1 cellular context compared by ENCODE assay signal in genomic region chr13:23980160-23980551, GRCh38.
TF ChIP-seq lines count a peak whose summit lies in the region.

No MANE protein-coding gene starts in this region.

TF ChIP-seq in WTC11, 78 proteins besides CTCF, POLR2A, EP300 and RAD21 (continued from another document):
- TF ChIP-seq, protein P1, sequence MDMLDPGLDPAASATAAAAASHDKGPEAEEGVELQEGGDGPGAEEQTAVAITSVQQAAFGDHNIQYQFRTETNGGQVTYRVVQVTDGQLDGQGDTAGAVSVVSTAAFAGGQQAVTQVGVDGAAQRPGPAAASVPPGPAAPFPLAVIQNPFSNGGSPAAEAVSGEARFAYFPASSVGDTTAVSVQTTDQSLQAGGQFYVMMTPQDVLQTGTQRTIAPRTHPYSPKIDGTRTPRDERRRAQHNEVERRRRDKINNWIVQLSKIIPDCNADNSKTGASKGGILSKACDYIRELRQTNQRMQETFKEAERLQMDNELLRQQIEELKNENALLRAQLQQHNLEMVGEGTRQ (CRISPR knock-in tag; IDR thresholded peaks at IDR 0.05) = no peak
- TF ChIP-seq, protein P2, sequence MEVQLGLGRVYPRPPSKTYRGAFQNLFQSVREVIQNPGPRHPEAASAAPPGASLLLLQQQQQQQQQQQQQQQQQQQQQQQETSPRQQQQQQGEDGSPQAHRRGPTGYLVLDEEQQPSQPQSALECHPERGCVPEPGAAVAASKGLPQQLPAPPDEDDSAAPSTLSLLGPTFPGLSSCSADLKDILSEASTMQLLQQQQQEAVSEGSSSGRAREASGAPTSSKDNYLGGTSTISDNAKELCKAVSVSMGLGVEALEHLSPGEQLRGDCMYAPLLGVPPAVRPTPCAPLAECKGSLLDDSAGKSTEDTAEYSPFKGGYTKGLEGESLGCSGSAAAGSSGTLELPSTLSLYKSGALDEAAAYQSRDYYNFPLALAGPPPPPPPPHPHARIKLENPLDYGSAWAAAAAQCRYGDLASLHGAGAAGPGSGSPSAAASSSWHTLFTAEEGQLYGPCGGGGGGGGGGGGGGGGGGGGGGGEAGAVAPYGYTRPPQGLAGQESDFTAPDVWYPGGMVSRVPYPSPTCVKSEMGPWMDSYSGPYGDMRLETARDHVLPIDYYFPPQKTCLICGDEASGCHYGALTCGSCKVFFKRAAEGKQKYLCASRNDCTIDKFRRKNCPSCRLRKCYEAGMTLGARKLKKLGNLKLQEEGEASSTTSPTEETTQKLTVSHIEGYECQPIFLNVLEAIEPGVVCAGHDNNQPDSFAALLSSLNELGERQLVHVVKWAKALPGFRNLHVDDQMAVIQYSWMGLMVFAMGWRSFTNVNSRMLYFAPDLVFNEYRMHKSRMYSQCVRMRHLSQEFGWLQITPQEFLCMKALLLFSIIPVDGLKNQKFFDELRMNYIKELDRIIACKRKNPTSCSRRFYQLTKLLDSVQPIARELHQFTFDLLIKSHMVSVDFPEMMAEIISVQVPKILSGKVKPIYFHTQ (CRISPR knock-in tag; IDR thresholded peaks at IDR 0.05) = no peak
- TF ChIP-seq, protein P3, sequence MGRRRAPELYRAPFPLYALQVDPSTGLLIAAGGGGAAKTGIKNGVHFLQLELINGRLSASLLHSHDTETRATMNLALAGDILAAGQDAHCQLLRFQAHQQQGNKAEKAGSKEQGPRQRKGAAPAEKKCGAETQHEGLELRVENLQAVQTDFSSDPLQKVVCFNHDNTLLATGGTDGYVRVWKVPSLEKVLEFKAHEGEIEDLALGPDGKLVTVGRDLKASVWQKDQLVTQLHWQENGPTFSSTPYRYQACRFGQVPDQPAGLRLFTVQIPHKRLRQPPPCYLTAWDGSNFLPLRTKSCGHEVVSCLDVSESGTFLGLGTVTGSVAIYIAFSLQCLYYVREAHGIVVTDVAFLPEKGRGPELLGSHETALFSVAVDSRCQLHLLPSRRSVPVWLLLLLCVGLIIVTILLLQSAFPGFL (CRISPR knock-in tag; IDR thresholded peaks at IDR 0.05; ENCODE audit: borderline replicate concordance) = no peak
- TF ChIP-seq ZMAT4 (CRISPR knock-in tag; IDR thresholded peaks at IDR 0.05) = no peak
- TF ChIP-seq, protein P4, sequence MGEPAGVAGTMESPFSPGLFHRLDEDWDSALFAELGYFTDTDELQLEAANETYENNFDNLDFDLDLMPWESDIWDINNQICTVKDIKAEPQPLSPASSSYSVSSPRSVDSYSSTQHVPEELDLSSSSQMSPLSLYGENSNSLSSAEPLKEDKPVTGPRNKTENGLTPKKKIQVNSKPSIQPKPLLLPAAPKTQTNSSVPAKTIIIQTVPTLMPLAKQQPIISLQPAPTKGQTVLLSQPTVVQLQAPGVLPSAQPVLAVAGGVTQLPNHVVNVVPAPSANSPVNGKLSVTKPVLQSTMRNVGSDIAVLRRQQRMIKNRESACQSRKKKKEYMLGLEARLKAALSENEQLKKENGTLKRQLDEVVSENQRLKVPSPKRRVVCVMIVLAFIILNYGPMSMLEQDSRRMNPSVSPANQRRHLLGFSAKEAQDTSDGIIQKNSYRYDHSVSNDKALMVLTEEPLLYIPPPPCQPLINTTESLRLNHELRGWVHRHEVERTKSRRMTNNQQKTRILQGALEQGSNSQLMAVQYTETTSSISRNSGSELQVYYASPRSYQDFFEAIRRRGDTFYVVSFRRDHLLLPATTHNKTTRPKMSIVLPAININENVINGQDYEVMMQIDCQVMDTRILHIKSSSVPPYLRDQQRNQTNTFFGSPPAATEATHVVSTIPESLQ (CRISPR knock-in tag; IDR thresholded peaks at IDR 0.05) = no peak
- no peak for TF ChIP-seq JUN (CRISPR knock-in tag; IDR thresholded peaks at IDR 0.05)
- TF ChIP-seq, protein P5, sequence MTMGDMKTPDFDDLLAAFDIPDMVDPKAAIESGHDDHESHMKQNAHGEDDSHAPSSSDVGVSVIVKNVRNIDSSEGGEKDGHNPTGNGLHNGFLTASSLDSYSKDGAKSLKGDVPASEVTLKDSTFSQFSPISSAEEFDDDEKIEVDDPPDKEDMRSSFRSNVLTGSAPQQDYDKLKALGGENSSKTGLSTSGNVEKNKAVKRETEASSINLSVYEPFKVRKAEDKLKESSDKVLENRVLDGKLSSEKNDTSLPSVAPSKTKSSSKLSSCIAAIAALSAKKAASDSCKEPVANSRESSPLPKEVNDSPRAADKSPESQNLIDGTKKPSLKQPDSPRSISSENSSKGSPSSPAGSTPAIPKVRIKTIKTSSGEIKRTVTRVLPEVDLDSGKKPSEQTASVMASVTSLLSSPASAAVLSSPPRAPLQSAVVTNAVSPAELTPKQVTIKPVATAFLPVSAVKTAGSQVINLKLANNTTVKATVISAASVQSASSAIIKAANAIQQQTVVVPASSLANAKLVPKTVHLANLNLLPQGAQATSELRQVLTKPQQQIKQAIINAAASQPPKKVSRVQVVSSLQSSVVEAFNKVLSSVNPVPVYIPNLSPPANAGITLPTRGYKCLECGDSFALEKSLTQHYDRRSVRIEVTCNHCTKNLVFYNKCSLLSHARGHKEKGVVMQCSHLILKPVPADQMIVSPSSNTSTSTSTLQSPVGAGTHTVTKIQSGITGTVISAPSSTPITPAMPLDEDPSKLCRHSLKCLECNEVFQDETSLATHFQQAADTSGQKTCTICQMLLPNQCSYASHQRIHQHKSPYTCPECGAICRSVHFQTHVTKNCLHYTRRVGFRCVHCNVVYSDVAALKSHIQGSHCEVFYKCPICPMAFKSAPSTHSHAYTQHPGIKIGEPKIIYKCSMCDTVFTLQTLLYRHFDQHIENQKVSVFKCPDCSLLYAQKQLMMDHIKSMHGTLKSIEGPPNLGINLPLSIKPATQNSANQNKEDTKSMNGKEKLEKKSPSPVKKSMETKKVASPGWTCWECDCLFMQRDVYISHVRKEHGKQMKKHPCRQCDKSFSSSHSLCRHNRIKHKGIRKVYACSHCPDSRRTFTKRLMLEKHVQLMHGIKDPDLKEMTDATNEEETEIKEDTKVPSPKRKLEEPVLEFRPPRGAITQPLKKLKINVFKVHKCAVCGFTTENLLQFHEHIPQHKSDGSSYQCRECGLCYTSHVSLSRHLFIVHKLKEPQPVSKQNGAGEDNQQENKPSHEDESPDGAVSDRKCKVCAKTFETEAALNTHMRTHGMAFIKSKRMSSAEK (CRISPR knock-in tag; IDR thresholded peaks at IDR 0.05; ENCODE audit: borderline replicate concordance) = no peak
- TF ChIP-seq PRDM15 (CRISPR knock-in tag; IDR thresholded peaks at IDR 0.05) = no peak
- no peak for TF ChIP-seq ATF2 (CRISPR knock-in tag; IDR thresholded peaks at IDR 0.05; ENCODE audit: borderline replicate concordance, low read depth)
TF ChIP-seq in WTC11: peak in this region for 0.
